ENCODE assay signal across 8 cellular contexts in genomic region chr2:9003616-9004337, GRCh38. TPM values are rescaled to one million over a fixed set of nuclear protein-coding genes. Genes with fewer than 3 reads are reported as not detected.
A peak's percentile ranks its signal among the peaks of the same experiment; 100 is the strongest.
DNase-seq lines count a peak whose midpoint lies in the region; ATAC-seq and TF ChIP-seq lines count a peak whose summit lies in the region.

Gene MBOAT2, minus strand, starts transcription at chr2:9003684. Its CDS starts 70 bp downstream, at chr2:9003614.

- ATAC-seq in GM19324 (IDR thresholded peaks at IDR 0.05; ENCODE audit: low FRiP score, unreplicated experiment) (peak; percentile 91), HG03457 (IDR thresholded peaks at IDR 0.05; ENCODE audit: unreplicated experiment) (peak; percentile 87)

- no peaks in the 10 kb centered on the region for H3K27me3 ChIP-seq in BJ (ENCODE audit: control insufficient read depth, insufficient read depth, low read length)

- peak within 1 kb of the TSS; percentile 82 for H3K4me3 ChIP-seq in BJ (ENCODE audit: low read depth, low read length)

- POLR2A ChIA-PET in BJ (lab: Charles Lee) = no interaction called here

- CTCF ChIA-PET in BJ (lab: Yijun Ruan, JAX) = interaction anchor here (0.6 kb wide), 1 partner anchor 15 kb away, joined by 4 read pairs; no protein-coding TSS in a partner anchor

- DNase-seq in BJ (ENCODE audit: low read depth) = peak; percentile 23
- DNase-seq in NCI-H748 (lab: John Stamatoyannopoulos, UW; ENCODE audit: unreplicated experiment) = peak; percentile 96
- peak; percentile 21 to 58 for DNase-seq in activated CD8-positive, alpha-beta memory T cell treated with anti-CD3 and anti-CD28 coated beads for 1 hour (ENCODE audit: extremely low read depth in 1 of 2, low read depth in 1 of 2)
- peak; percentile 61 for DNase-seq in effector CD8-positive, alpha-beta T cell (lab: John Stamatoyannopoulos, UW)
- peak; percentile 88 to 95 for DNase-seq in lung microvascular endothelial cell (ENCODE audit: low read depth in 2 of 2)
- DNase-seq in stimulated activated CD4-positive, alpha-beta T cell treated with anti-CD3 and anti-CD28 coated beads, TNF-alpha, amount 100 ng/mL, for 1 hour (ENCODE audit: low read depth in 3 of 3, low spot score in 1 of 3) = peak; percentile 39 to 62 (median 62)

- H3K36me3 ChIP-seq in BJ (ENCODE audit: control insufficient read depth, insufficient read depth, low read length) = no peaks in the 10 kb centered on the region

- no peak for TF ChIP-seq CTCF in BJ (IDR thresholded peaks at IDR 0.05; ENCODE audit: insufficient read depth, low read depth, low read length)

RNA-seq across cellular contexts. Expression of gene MBOAT2, which starts in this region (rescaled TPM):
- polyA plus RNA-seq in BJ (2011; rRNA removed) = 18.1 and 23.0 TPM in 2 replicates
- 12.2 and 20.3 TPM in 2 replicates for polyA minus RNA-seq in BJ (2011; rRNA and poly(A)+ RNA removed)
- total RNA-seq in lung microvascular endothelial cell = 6.2 and 6.5 TPM in 2 replicates

Comparison
In these comparisons a context has a peak if more than half of its experiments do, and no peak if none do; other contexts are left out.
1. Peak in every context shown above with its lines: DNase-seq, ATAC-seq and H3K4me3 ChIP-seq.
2. DNase-seq: peak in every context shown above with its lines; median percentile 96 in NCI-H748; 92 in lung microvascular endothelial cell; 62 in stimulated activated CD4-positive, alpha-beta T cell treated with anti-CD3 and anti-CD28 coated beads, TNF-alpha, amount 100 ng/mL, for 1 hour; 61 in effector CD8-positive, alpha-beta T cell; 40 in activated CD8-positive, alpha-beta memory T cell treated with anti-CD3 and anti-CD28 coated beads for 1 hour; 23 in BJ.